In the genomic region with DNA sequence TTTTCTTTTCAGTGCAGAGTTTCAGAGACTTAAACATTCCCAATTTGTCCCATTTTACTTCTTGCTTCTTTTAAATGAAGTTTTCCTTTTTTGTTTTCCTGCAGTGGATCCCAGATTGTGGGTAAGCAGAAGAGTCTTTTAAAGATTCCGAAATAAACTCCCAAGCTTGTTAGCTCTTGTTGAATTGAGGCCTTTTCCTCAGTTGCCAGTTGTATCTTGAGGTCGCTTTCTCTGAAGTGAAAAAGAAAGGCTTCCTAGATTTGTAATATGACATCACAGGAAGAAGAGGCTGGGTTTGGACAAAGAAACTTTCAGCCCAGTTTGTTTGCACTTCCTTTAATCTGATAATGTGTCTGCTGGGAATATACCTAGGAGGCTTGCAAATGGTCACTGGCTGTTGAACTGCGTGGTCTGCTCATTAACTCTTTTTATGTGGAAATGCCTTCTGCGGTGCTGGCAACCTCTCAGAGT, we compare ENCODE assay signal across 8 cellular contexts. TPM values are rescaled to one million over a fixed set of nuclear protein-coding genes. Genes with fewer than 3 reads are reported as not detected.
A peak's percentile ranks its signal among the peaks of the same experiment; 100 is the strongest.
DNase-seq lines count a peak whose midpoint lies in the region; FAIRE-seq and TF ChIP-seq lines count a peak whose summit lies in the region.

A gene with protein sequence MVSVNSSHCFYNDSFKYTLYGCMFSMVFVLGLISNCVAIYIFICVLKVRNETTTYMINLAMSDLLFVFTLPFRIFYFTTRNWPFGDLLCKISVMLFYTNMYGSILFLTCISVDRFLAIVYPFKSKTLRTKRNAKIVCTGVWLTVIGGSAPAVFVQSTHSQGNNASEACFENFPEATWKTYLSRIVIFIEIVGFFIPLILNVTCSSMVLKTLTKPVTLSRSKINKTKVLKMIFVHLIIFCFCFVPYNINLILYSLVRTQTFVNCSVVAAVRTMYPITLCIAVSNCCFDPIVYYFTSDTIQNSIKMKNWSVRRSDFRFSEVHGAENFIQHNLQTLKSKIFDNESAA (minus strand): TSS at position 233 of the 471 bp plus-strand sequence. CDS start 690 bp downstream, outside the sequence.

- dilution Hi-C loops in mammary epithelial cell (cut with HindIII; ENCODE audit: low sequenced_read_pairs) = no loop called here

- H3K27me3 ChIP-seq in MG63 = no peaks in the 10 kb centered on the region
- no peaks in the 10 kb centered on the region for H3K27me3 ChIP-seq in mammary epithelial cell (ENCODE audit: insufficient read depth, low read length)
- H3K27me3 ChIP-seq in skeletal muscle satellite cell (ENCODE audit: control insufficient read depth, insufficient read depth, low read length) = no peaks in the 10 kb centered on the region

- H3K36me3 ChIP-seq in MG63 (peaks cover 27% of the 10 kb centered on the region), mammary epithelial cell (ENCODE audit: insufficient read depth, low read length) (no peaks in the 10 kb centered on the region), skeletal muscle satellite cell (ENCODE audit: insufficient read depth, low read length) (no peaks in the 10 kb centered on the region)

- BruUV-seq in mammary epithelial cell (replicated peaks; lab: Mats Ljungman, UMichigan) = no TSS peak

- intact Hi-C loops in mammary epithelial cell (cut with micrococcal nuclease) = loop anchor here (2.0 to 5.0 kb wide), 5 partner anchors 81 to 176 kb away; partner anchors contain the start of gene RCBTB2

- peaks cover 38% of the 10 kb centered on the region for H3K79me2 ChIP-seq in mammary epithelial cell (ENCODE audit: insufficient read depth, low read length)

- H3K4me3 ChIP-seq in MG63 = peak within 1 kb of the TSS; percentile 6; the same call in 1 of the 2 replicates
- peak within 1 kb of the TSS; percentile 62 to 78 (median 67) for H3K4me3 ChIP-seq in mammary epithelial cell (replicated peaks in 1 of 3; ENCODE audit: insufficient read depth in 1 of 3, low read depth in 2 of 3, low read length in 3 of 3)
- peak within 1 kb of the TSS; percentile 74 for H3K4me3 ChIP-seq in skeletal muscle satellite cell (ENCODE audit: low read length)

- FAIRE-seq in RCC 7860 (lab: Jason Lieb, UNC) = no peak

- H3K9ac ChIP-seq in mammary epithelial cell (ENCODE audit: insufficient read depth, low read length) (peak within 1 kb of the TSS; percentile 88), skeletal muscle satellite cell (ENCODE audit: low read depth, low read length) (peak within 1 kb of the TSS; percentile 85)

- H3K4me2 ChIP-seq in mammary epithelial cell (ENCODE audit: insufficient read depth, low read depth, low read length) (peak within 1 kb of the TSS; percentile 82), skeletal muscle satellite cell (ENCODE audit: low read length) (peak within 1 kb of the TSS; percentile 82)

- H3K4me1 ChIP-seq in mammary epithelial cell (ENCODE audit: insufficient read depth, low read length) = no peaks in the 10 kb centered on the region
- H3K4me1 ChIP-seq in skeletal muscle satellite cell (ENCODE audit: control insufficient read depth, insufficient read depth, low read length) = no peaks in the 10 kb centered on the region

- DNase-seq in Ammon's horn (ENCODE audit: low spot score) = peak; percentile 54
- no peak for DNase-seq in MG63
- DNase-seq in mammary epithelial cell = peak; percentile 62
- DNase-seq in islet precursor cell = peak; percentile 67
- DNase-seq in UCSD-AML1 (lab: John Stamatoyannopoulos, UW; ENCODE audit: unreplicated experiment) = no peak
- no peak for DNase-seq in RCC 7860 (ENCODE audit: low spot score)
- DNase-seq in stimulated activated CD4-positive, alpha-beta T cell treated with anti-CD3 and anti-CD28 coated beads, Interleukin-4, amount 100 ng/mL, for 1 hour = no peak

- CTCF ChIA-PET in mammary epithelial cell (lab: Charles Lee; ENCODE audit: low non-redundant PET) = no interaction called here

- peaks cover 9% of the 10 kb centered on the region for H3K9me3 ChIP-seq in MG63
- no peaks in the 10 kb centered on the region for H3K9me3 ChIP-seq in mammary epithelial cell (replicated peaks; ENCODE audit: insufficient read depth, low read length)
- H3K9me3 ChIP-seq in skeletal muscle satellite cell (replicated peaks; ENCODE audit: low read length) = no peaks in the 10 kb centered on the region

- peak within 1 kb of the TSS; percentile 49 for H2AFZ ChIP-seq in mammary epithelial cell (ENCODE audit: low read depth, low read length)

- in situ Hi-C loops in mammary epithelial cell (cut with MboI; ENCODE audit: low sequenced_read_pairs in 2 of 2) = no loop called here

- H3K27ac ChIP-seq in mammary epithelial cell (ENCODE audit: insufficient read depth, low read depth, low read length) = peak within 1 kb of the TSS; percentile 85

- no peaks in the 10 kb centered on the region for H4K20me1 ChIP-seq in mammary epithelial cell (ENCODE audit: insufficient read depth, low read length)

- 0% methylated on average over 4 of the region's 4 CpGs for WGBS in mammary epithelial cell (ENCODE audit: low coverage, missing lambda C conversion rate)

- no peak for TF ChIP-seq CTCF in mammary epithelial cell (conservative IDR thresholded peaks at IDR 0.05 in 1 of 2, IDR thresholded peaks at IDR 0.05 in 1 of 2; ENCODE audit: extremely low read depth in 1 of 2, insufficient read depth in 1 of 2, low read depth in 1 of 2, low read length in 2 of 2)

RNA-seq across cellular contexts. Expression of the gene that starts here (rescaled TPM):
- not detected in 2 replicates for total RNA-seq in MG63 (2014; rRNA removed; shearing (Covaris generic); ENCODE audit: low replicate concordance)
- 10 to 100 TPM in 1 of 2 donors, 1 to 10 TPM in 1; 7.9 to 17.2 TPM for total RNA-seq in mammary epithelial cell
- polyA plus RNA-seq in mammary epithelial cell = 2.9 TPM
- polyA minus RNA-seq in mammary epithelial cell = 1.0 TPM
- total RNA-seq in skeletal muscle satellite cell (2012; rRNA removed) = 4.1 and 5.9 TPM in 2 replicates

Comparison
In these comparisons a context has a peak if more than half of its experiments do, and no peak if none do; other contexts are left out.
1. DNase-seq: peak in Ammon's horn (single experiment), mammary epithelial cell (single experiment) and islet precursor cell (single experiment); none in MG63 (single experiment), UCSD-AML1 (single experiment), RCC 7860 (single experiment) and stimulated activated CD4-positive, alpha-beta T cell treated with anti-CD3 and anti-CD28 coated beads, Interleukin-4, amount 100 ng/mL, for 1 hour (single experiment).
2. H3K4me3 ChIP-seq: peak in every context shown above with its lines; median percentile 74 in skeletal muscle satellite cell; 67 in mammary epithelial cell; 6 in MG63.